In the genomic region with DNA sequence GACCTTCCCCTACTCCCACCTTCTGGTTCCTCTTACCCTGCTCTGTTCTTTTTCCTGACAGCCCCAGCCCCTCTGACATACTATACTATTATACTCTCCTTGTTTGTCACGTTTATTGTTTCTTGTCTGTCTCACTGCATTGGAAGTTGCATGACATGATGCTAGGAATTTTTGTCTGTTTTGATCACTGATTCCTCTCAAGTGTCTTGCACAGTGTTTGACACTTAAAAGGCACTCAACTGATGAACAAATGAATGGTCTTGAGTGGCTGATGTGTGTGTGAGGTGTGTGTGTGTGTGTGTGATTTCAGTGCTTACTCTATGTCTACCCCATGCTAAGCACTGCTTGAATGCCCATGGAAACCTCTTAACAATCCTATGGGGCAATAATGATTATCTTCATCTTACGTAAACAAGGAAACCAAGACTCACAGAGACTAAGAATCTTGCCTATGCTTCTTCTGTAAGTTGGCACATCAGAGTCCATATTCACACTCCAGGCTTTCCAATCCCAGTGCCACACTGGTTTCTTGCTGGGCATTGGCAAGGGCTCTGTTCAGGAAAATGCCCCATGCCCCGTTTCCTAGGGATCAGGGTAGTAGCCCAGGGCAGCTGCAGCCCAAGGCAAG, we compare ENCODE assay signal across 19 cellular contexts. TPM values are rescaled to one million over a fixed set of nuclear protein-coding genes. Genes with fewer than 3 reads are reported as not detected.
A peak's percentile ranks its signal among the peaks of the same experiment; 100 is the strongest.
DNase-seq lines count a peak whose midpoint lies in the region; ATAC-seq, FAIRE-seq and TF ChIP-seq lines count a peak whose summit lies in the region.
"Had no signal": no experiment of that assay in that cellular context is flagged by ENCODE, and none has a peak within 500 bp of the region (broad histone marks: within the 10 kb centered on the region; RNA-seq: fewer than 3 reads in every experiment).

No MANE protein-coding gene starts in this region.

- no peak overlapping the region for H2AK5ac ChIP-seq in mesendoderm (ENCODE audit: low read length)

- H3K4ac ChIP-seq in mesendoderm (ENCODE audit: low read depth, low read length), result no peak overlapping the region

- TF ChIP-seq CTCF in astrocyte (IDR thresholded peaks at IDR 0.05; ENCODE audit: insufficient read depth, low read depth, low read length), result no peak

- no peak overlapping the region for H4K5ac ChIP-seq in mesendoderm (ENCODE audit: low read length)

- no peak overlapping the region for H2AFZ ChIP-seq in astrocyte (ENCODE audit: low read depth, low read length)

- intact Hi-C loops in aorta (cut with DNase I), result no loop called here

- no peak overlapping the region for H3K27ac Mint-ChIP-seq in astrocyte (ENCODE audit: unreplicated experiment)
- H3K27ac Mint-ChIP-seq in activated naive CD4-positive, alpha-beta T cell treated with anti-CD3 and anti-CD28 coated beads, Interleukin-2, amount 50 U/mL, for 72 hours, result no peak overlapping the region
- H3K27ac Mint-ChIP-seq: activated CD4-positive, alpha-beta T cell treated with anti-CD3 and anti-CD28 coated beads, Interleukin-2, amount 10 ng/mL, durations not matched to agents 7 days and 5 days; activated naive CD4-positive, alpha-beta T cell treated with anti-CD3 and anti-CD28 coated beads for 36 hours had no signal

- H4K20me1 ChIP-seq in astrocyte (ENCODE audit: insufficient read depth, low read length), result no peaks in the 10 kb centered on the region
- H4K20me1 ChIP-seq: BLaER1 had no signal

- H3K36me3 ChIP-seq in astrocyte (ENCODE audit: insufficient read depth, low read length), result no peaks in the 10 kb centered on the region
- H3K36me3 ChIP-seq in mesendoderm (ENCODE audit: control insufficient read depth, insufficient read depth, low read length), result no peaks in the 10 kb centered on the region
- no peaks in the 10 kb centered on the region for H3K36me3 ChIP-seq in subcutaneous abdominal adipose tissue (ENCODE audit: control insufficient read depth in 5 of 5, insufficient read depth in 5 of 5, low read length in 5 of 5)
- no peaks in the 10 kb centered on the region for H3K36me3 ChIP-seq in aorta (ENCODE audit: control insufficient read depth in 1 of 2, insufficient read depth in 2 of 2, low read length in 1 of 2)
- H3K36me3 ChIP-seq: BLaER1, spleen, upper lobe of left lung had no signal

- H3K4me2 ChIP-seq in astrocyte (ENCODE audit: low read length) (no peak overlapping the region), mesendoderm (ENCODE audit: low read length) (no peak overlapping the region)
- H3K4me2 ChIP-seq: BLaER1 had no signal

- no peak overlapping the region for H4K8ac ChIP-seq in mesendoderm (ENCODE audit: low read depth, low read length)

- H2BK5ac ChIP-seq in mesendoderm (ENCODE audit: low read length), result no peak overlapping the region

- H3K79me1 ChIP-seq in mesendoderm (ENCODE audit: low read length), result no peaks in the 10 kb centered on the region

- no peak overlapping the region for H2BK15ac ChIP-seq in mesendoderm (replicated peaks; ENCODE audit: low read depth)

- no peak overlapping the region for H3K18ac ChIP-seq in mesendoderm (ENCODE audit: low read length)

- no peak for ATAC-seq in aorta (ENCODE audit: low FRiP score)
- no peak for ATAC-seq in activated naive CD4-positive, alpha-beta T cell treated with anti-CD3 and anti-CD28 coated beads, Interleukin-2, amount 50 U/mL, for 72 hours

- peak overlapping the region; percentile 9 for H3K56ac ChIP-seq in mesendoderm (ENCODE audit: low read length)

- H3K4me1 Mint-ChIP-seq in astrocyte (ENCODE audit: low read depth, unreplicated experiment), result peaks cover 4% of the 10 kb centered on the region
- H3K4me1 Mint-ChIP-seq: activated CD4-positive, alpha-beta T cell treated with anti-CD3 and anti-CD28 coated beads, Interleukin-2, amount 10 ng/mL, durations not matched to agents 7 days and 5 days had no signal

- DNase-seq in NCI-H2196 treated with DMSO at 0.1 percent for 48 hours (lab: John Stamatoyannopoulos, UW; ENCODE audit: unreplicated experiment) (peak; percentile 48), NCI-H2196 (lab: John Stamatoyannopoulos, UW; ENCODE audit: unreplicated experiment) (no peak), astrocyte (ENCODE audit: low read depth) (no peak), mesendoderm (no peak), aorta (no peak), Kasumi-1 (lab: John Stamatoyannopoulos, UW) (no peak)
- no peak for DNase-seq in activated naive CD4-positive, alpha-beta T cell treated with anti-CD3 and anti-CD28 coated beads, Interleukin-2, amount 50 U/mL, for 72 hours (ENCODE audit: low spot score in 2 of 2)
- DNase-seq: activated CD4-positive, alpha-beta T cell treated with anti-CD3 and anti-CD28 coated beads, Interleukin-2, amount 10 ng/mL, durations not matched to agents 7 days and 5 days; activated naive CD4-positive, alpha-beta T cell treated with anti-CD3 and anti-CD28 coated beads for 36 hours; activated T-cell treated with anti-CD3 and anti-CD28 coated beads for 4 hours; effector CD8-positive, alpha-beta T cell; H7; MV-4-11; NCI-H2081 treated with DMSO at 0.1 percent for 48 hours; NCI-H748 treated with DMSO at 0.1 percent for 48 hours; spleen; upper lobe of left lung had no signal

- no peaks in the 10 kb centered on the region for H3K9me3 ChIP-seq in astrocyte (ENCODE audit: insufficient read depth, low read depth, low read length)
- peaks cover 0 to 3% (median 0%) of the 10 kb centered on the region in 5 donors for H3K9me3 ChIP-seq in subcutaneous abdominal adipose tissue (ENCODE audit: control insufficient read depth in 5 of 5, low read length in 5 of 5)
- no peaks in the 10 kb centered on the region for H3K9me3 ChIP-seq in aorta (ENCODE audit: control insufficient read depth, low read length)
- H3K9me3 ChIP-seq: BLaER1, spleen, upper lobe of left lung had no signal

- no peak overlapping the region for H2BK120ac ChIP-seq in mesendoderm (ENCODE audit: low read depth, low read length)

- H3K4me1 ChIP-seq in astrocyte (ENCODE audit: insufficient read depth, low read length) (peaks cover 8% of the 10 kb centered on the region), mesendoderm (ENCODE audit: control insufficient read depth, low read depth, low read length) (peaks cover 6% of the 10 kb centered on the region), subcutaneous abdominal adipose tissue (ENCODE audit: control insufficient read depth in 5 of 5, insufficient read depth in 5 of 5, low read length in 5 of 5) (peaks cover 0 to 11% (median 6%) of the 10 kb centered on the region in 5 donors), aorta (ENCODE audit: control insufficient read depth in 1 of 2, insufficient read depth in 2 of 2, low read length in 2 of 2) (no peaks in the 10 kb centered on the region)
- H3K4me1 ChIP-seq: BLaER1, spleen, upper lobe of left lung had no signal

- no CpG with 5 or more reads among the region's 3 CpGs for WGBS in mesendoderm (ENCODE audit: extremely low coverage, insufficient coverage, low lambda C conversion rate)
- 70 to 73% methylated on average over 3 of the region's 3 CpGs for WGBS in aorta, 2 donors

- H3K9me3 Mint-ChIP-seq in astrocyte (ENCODE audit: unreplicated experiment), result peaks cover 3% of the 10 kb centered on the region
- no peaks in the 10 kb centered on the region for H3K9me3 Mint-ChIP-seq in activated naive CD4-positive, alpha-beta T cell treated with anti-CD3 and anti-CD28 coated beads, Interleukin-2, amount 50 U/mL, for 72 hours
- H3K9me3 Mint-ChIP-seq: activated CD4-positive, alpha-beta T cell treated with anti-CD3 and anti-CD28 coated beads, Interleukin-2, amount 10 ng/mL, durations not matched to agents 7 days and 5 days; activated naive CD4-positive, alpha-beta T cell treated with anti-CD3 and anti-CD28 coated beads for 36 hours had no signal

- H3K27ac ChIP-seq in astrocyte (ENCODE audit: low read depth, low read length) (peak overlapping the region; percentile 59), mesendoderm (ENCODE audit: low read depth, low read length) (no peak overlapping the region), subcutaneous abdominal adipose tissue (ENCODE audit: low read depth, low read length) (peak overlapping the region; percentile 20), aorta (ENCODE audit: low read depth in 1 of 2, low read length in 2 of 2) (no peak overlapping the region)
- H3K27ac ChIP-seq: BLaER1, spleen, upper lobe of left lung had no signal

- no peak overlapping the region for H3K23ac ChIP-seq in mesendoderm (ENCODE audit: low read length)

- peaks cover 4% of the 10 kb centered on the region for H3K36me3 Mint-ChIP-seq in astrocyte (ENCODE audit: low read depth, unreplicated experiment)
- no peaks in the 10 kb centered on the region for H3K36me3 Mint-ChIP-seq in activated naive CD4-positive, alpha-beta T cell treated with anti-CD3 and anti-CD28 coated beads, Interleukin-2, amount 50 U/mL, for 72 hours

- H3K4me3 Mint-ChIP-seq in astrocyte (ENCODE audit: unreplicated experiment), result peak overlapping the region; percentile 36
- H3K4me3 Mint-ChIP-seq: activated CD4-positive, alpha-beta T cell treated with anti-CD3 and anti-CD28 coated beads, Interleukin-2, amount 10 ng/mL, durations not matched to agents 7 days and 5 days; activated naive CD4-positive, alpha-beta T cell treated with anti-CD3 and anti-CD28 coated beads for 36 hours had no signal

- no peak overlapping the region for H3K4me3 ChIP-seq in astrocyte (ENCODE audit: insufficient read depth, low read depth, low read length)
- H3K4me3 ChIP-seq in mesendoderm (ENCODE audit: low read length), result no peak overlapping the region
- no peak overlapping the region for H3K4me3 ChIP-seq in subcutaneous abdominal adipose tissue (ENCODE audit: low read depth in 1 of 5, low read length in 5 of 5)
- no peak overlapping the region for H3K4me3 ChIP-seq in aorta (ENCODE audit: low read length in 2 of 2)
- H3K4me3 ChIP-seq: BLaER1, spleen, upper lobe of left lung had no signal

- H3K79me2 ChIP-seq in astrocyte (ENCODE audit: insufficient read depth, low read length), result no peaks in the 10 kb centered on the region
- H3K79me2 ChIP-seq in mesendoderm (ENCODE audit: control insufficient read depth, insufficient read depth, low read length), result no peaks in the 10 kb centered on the region

- H3K27me3 ChIP-seq in astrocyte (ENCODE audit: insufficient read depth, low read length), result peaks cover 6% of the 10 kb centered on the region
- no peaks in the 10 kb centered on the region for H3K27me3 ChIP-seq in mesendoderm (ENCODE audit: insufficient read depth, low read length, poor library complexity)
- no peaks in the 10 kb centered on the region for H3K27me3 ChIP-seq in subcutaneous abdominal adipose tissue (ENCODE audit: control insufficient read depth in 5 of 5, insufficient read depth in 4 of 5, low read length in 5 of 5)
- no peaks in the 10 kb centered on the region for H3K27me3 ChIP-seq in aorta (ENCODE audit: control insufficient read depth in 1 of 2, insufficient read depth in 2 of 2, low read length in 1 of 2)
- H3K27me3 ChIP-seq: BLaER1, spleen, upper lobe of left lung had no signal

- peaks cover 6% of the 10 kb centered on the region for H3K27me3 Mint-ChIP-seq in astrocyte (ENCODE audit: low read depth, unreplicated experiment)

- no peak for FAIRE-seq in astrocyte (lab: Jason Lieb, UNC)

- H3K9ac ChIP-seq in astrocyte (ENCODE audit: low read length) (peak overlapping the region; percentile 35), mesendoderm (ENCODE audit: low read length) (no peak overlapping the region), subcutaneous abdominal adipose tissue (ENCODE audit: low read length in 5 of 5) (no peak overlapping the region)
- H3K9ac ChIP-seq: BLaER1 had no signal

RNA-seq across cellular contexts. Expression of a gene that starts 59.7 kb away (rescaled TPM):
- total RNA-seq in astrocyte (317 and 328 TPM in 2 replicates), aorta (100 to 1,000 TPM; 200 to 216 TPM)
- 182 TPM for polyA plus RNA-seq in mesendoderm (2013, experiment 1 of 2)
- polyA plus RNA-seq in mesendoderm (2013, experiment 2 of 2), result 180 TPM
- 100 to 1,000 TPM; 138 to 173 TPM for polyA plus RNA-seq in aorta
- total RNA-seq in activated naive CD4-positive, alpha-beta T cell treated with anti-CD3 and anti-CD28 coated beads, Interleukin-2, amount 50 U/mL, for 72 hours, result 100 to 1,000 TPM; 220 to 337 TPM

Comparison
In these comparisons a context has a peak if more than half of its experiments do, and no peak if none do; other contexts are left out.
1. H3K27ac ChIP-seq: peak in astrocyte (single experiment) and subcutaneous abdominal adipose tissue (single experiment); none in mesendoderm (single experiment) and aorta (0 of 2).